28 cellular contexts compared by ENCODE assay signal in genomic region chr1:241711326-241711725, GRCh38. TPM values are rescaled to one million over a fixed set of nuclear protein-coding genes. Genes with fewer than 3 reads are reported as not detected.
"Had no signal": no experiment of that assay in that cellular context is flagged by ENCODE, and none has a peak within 500 bp of the region (broad histone marks: within the 10 kb centered on the region; RNA-seq: fewer than 3 reads in every experiment).

No MANE protein-coding gene starts in this region.

- H3K36me3 Mint-ChIP-seq: brain had no signal

- ATAC-seq: activated T-helper 17 cell treated with anti-CD3 and anti-CD28 coated beads, Interleukin-2, amount 50 U/mL, for 72 hours; PC-3; SK-N-SH treated with all-trans-retinoic acid at 6 μM for 48 hours had no signal

- DNase-seq: activated B cell treated with CpG ODN at 0.5 μM for 24 hours; activated CD4-positive, alpha-beta memory T cell treated with anti-CD3 and anti-CD28 coated beads, Interleukin-2, amount 10 ng/mL, durations not matched to agents 7 days and 5 days; activated CD4-positive, alpha-beta T cell treated with anti-CD3 and anti-CD28 coated beads for 1 hour; activated CD4-positive, alpha-beta T cell treated with anti-CD3 and anti-CD28 coated beads, Interleukin-2, amount 10 ng/mL, durations not matched to agents 7 days and 5 days; activated gamma-delta T cell; activated naive CD4-positive, alpha-beta T cell treated with anti-CD3 and anti-CD28 coated beads for 36 hours; activated T-cell treated with anti-CD3 and anti-CD28 coated beads for 4 hours; activated T-cell treated with anti-CD3 and anti-CD28 coated beads, Interleukin-2, amount 50 U/mL, for 48 hours; amygdala; cortex of kidney; Kasumi-1; NCI-H1092; NCI-H1436; NCI-H187 treated with DMSO at 0.1 percent for 48 hours; NCI-H2081 treated with DMSO at 0.1 percent for 48 hours; NCI-H510A treated with DMSO at 0.1 percent for 48 hours; PC-3; SHP77; SW 1271 had no signal

- H3K4me3 ChIP-seq: SJSA1 had no signal

- H3K27ac ChIP-seq: SJSA1 had no signal

- H3K9me3 ChIP-seq: SJSA1 had no signal

- H3K27me3 ChIP-seq: SJSA1 had no signal

- H3K9me3 Mint-ChIP-seq: activated B cell treated with CpG ODN at 0.5 μM for 24 hours; activated CD4-positive, alpha-beta memory T cell treated with anti-CD3 and anti-CD28 coated beads, Interleukin-2, amount 10 ng/mL, durations not matched to agents 7 days and 5 days; activated CD4-positive, alpha-beta T cell treated with anti-CD3 and anti-CD28 coated beads, Interleukin-2, amount 10 ng/mL, durations not matched to agents 7 days and 5 days; activated naive CD4-positive, alpha-beta T cell treated with anti-CD3 and anti-CD28 coated beads for 36 hours; activated T-helper 17 cell treated with anti-CD3 and anti-CD28 coated beads, Interleukin-2, amount 50 U/mL, for 72 hours; brain; central memory CD8-positive, alpha-beta T cell; T-helper 2 cell treated with Interferon-gamma antibody and Interleukin-4, amounts not matched to agents 5 μg/mL and 100 μg/mL, for 36 hours had no signal

- H3K27me3 Mint-ChIP-seq: activated CD4-positive, alpha-beta memory T cell treated with anti-CD3 and anti-CD28 coated beads, Interleukin-2, amount 10 ng/mL, durations not matched to agents 7 days and 5 days; activated T-helper 17 cell treated with anti-CD3 and anti-CD28 coated beads, Interleukin-2, amount 50 U/mL, for 72 hours; central memory CD8-positive, alpha-beta T cell had no signal

- H3K27ac Mint-ChIP-seq: activated B cell treated with CpG ODN at 0.5 μM for 24 hours; activated CD4-positive, alpha-beta memory T cell treated with anti-CD3 and anti-CD28 coated beads, Interleukin-2, amount 10 ng/mL, durations not matched to agents 7 days and 5 days; activated CD4-positive, alpha-beta T cell treated with anti-CD3 and anti-CD28 coated beads, Interleukin-2, amount 10 ng/mL, durations not matched to agents 7 days and 5 days; activated naive CD4-positive, alpha-beta T cell treated with anti-CD3 and anti-CD28 coated beads for 36 hours; activated naive CD8-positive, alpha-beta T cell; activated T-helper 17 cell treated with anti-CD3 and anti-CD28 coated beads, Interleukin-2, amount 50 U/mL, for 72 hours; brain; T-helper 2 cell treated with Interferon-gamma antibody and Interleukin-4, amounts not matched to agents 5 μg/mL and 100 μg/mL, for 36 hours had no signal

- H3K36me3 ChIP-seq: SJSA1 had no signal

- H3K4me3 Mint-ChIP-seq: activated B cell treated with CpG ODN at 0.5 μM for 24 hours; activated CD4-positive, alpha-beta memory T cell treated with anti-CD3 and anti-CD28 coated beads, Interleukin-2, amount 10 ng/mL, durations not matched to agents 7 days and 5 days; activated CD4-positive, alpha-beta T cell treated with anti-CD3 and anti-CD28 coated beads, Interleukin-2, amount 10 ng/mL, durations not matched to agents 7 days and 5 days; activated naive CD4-positive, alpha-beta T cell treated with anti-CD3 and anti-CD28 coated beads for 36 hours; activated naive CD8-positive, alpha-beta T cell; activated T-helper 17 cell treated with anti-CD3 and anti-CD28 coated beads, Interleukin-2, amount 50 U/mL, for 72 hours; brain; central memory CD8-positive, alpha-beta T cell; T-helper 2 cell treated with Interferon-gamma antibody and Interleukin-4, amounts not matched to agents 5 μg/mL and 100 μg/mL, for 36 hours had no signal

RNA-seq across cellular contexts. Expression of gene WDR64, which starts 59.2 kb away (rescaled TPM):
- total RNA-seq: activated CD8-positive, alpha-beta memory T cell treated with anti-CD3 and anti-CD28 coated beads for 36 hours; activated naive CD4-positive, alpha-beta T cell treated with anti-CD3 and anti-CD28 coated beads for 36 hours; activated T-helper 17 cell treated with anti-CD3 and anti-CD28 coated beads, Interleukin-2, amount 50 U/mL, for 72 hours; astrocyte; PC-3 had no signal
